Comparison of ENCODE assay signal across 15 cellular contexts in genomic region chr3:129051776-129052400, GRCh38. TPM values are rescaled to one million over a fixed set of nuclear protein-coding genes. Genes with fewer than 3 reads are reported as not detected.
A peak's percentile ranks its signal among the peaks of the same experiment; 100 is the strongest.
DNase-seq lines count a peak whose midpoint lies in the region; ATAC-seq, FAIRE-seq and TF ChIP-seq lines count a peak whose summit lies in the region.
"Had no signal": no experiment of that assay in that cellular context is flagged by ENCODE, and none has a peak within 500 bp of the region (broad histone marks: within the 10 kb centered on the region; RNA-seq: fewer than 3 reads in every experiment).

No MANE protein-coding gene starts in this region.

- no peaks in the 10 kb centered on the region for H3K36me3 ChIP-seq in bronchial epithelial cell (ENCODE audit: control insufficient read depth, insufficient read depth, low read length)
- no peaks in the 10 kb centered on the region for H3K36me3 ChIP-seq in suprapubic skin
- H3K36me3 ChIP-seq in naive thymus-derived CD4-positive, alpha-beta T cell (ENCODE audit: control insufficient read depth in 2 of 3, insufficient read depth in 3 of 3, low read length in 3 of 3), result no peaks in the 10 kb centered on the region
- H3K36me3 ChIP-seq: gastrocnemius medialis, ovary had no signal

- CTCF ChIA-PET in naive thymus-derived CD4-positive, alpha-beta T cell (lab: Charles Lee), result interaction anchor here (0.6 to 5.0 kb wide), 21 partner anchors 10 to 265 kb away, joined by 3 to 76 read pairs (median 5); partner anchors contain the start of gene RAB43

- no peak overlapping the region for H3K4me3 Mint-ChIP-seq in naive thymus-derived CD4-positive, alpha-beta T cell
- H3K4me3 Mint-ChIP-seq: stimulated activated memory B cell treated with anti-CD40 and anti-IgM and Interleukin-4, amounts not matched to agents 10 μg/mL and 1 μg/mL and 100 μg/mL, for 72 hours had no signal

- TF ChIP-seq CTCF in bronchial epithelial cell (IDR thresholded peaks at IDR 0.05; ENCODE audit: insufficient read depth, low read length, severe bottlenecking), result no peak
- no peak for TF ChIP-seq CTCF in suprapubic skin (IDR thresholded peaks at IDR 0.05)

- POLR2A ChIA-PET in naive thymus-derived CD4-positive, alpha-beta T cell (lab: Charles Lee), result interaction anchor here (0.5 to 5.5 kb wide), 11 partner anchors 11 to 264 kb away, joined by 3 to 70 read pairs (median 4); partner anchors contain the start of genes COPG1 and RAB43

- H3K9me3 ChIP-seq in suprapubic skin, result no peaks in the 10 kb centered on the region
- no peaks in the 10 kb centered on the region for H3K9me3 ChIP-seq in naive thymus-derived CD4-positive, alpha-beta T cell (ENCODE audit: control insufficient read depth in 2 of 3, low read length in 3 of 3)
- H3K9me3 ChIP-seq: gastrocnemius medialis, ovary had no signal

- DNase-seq in HT-29 (ENCODE audit: low spot score), result peak; percentile 77
- peak; percentile 14 for DNase-seq in bronchial epithelial cell (ENCODE audit: low read depth)
- peak; percentile 65 for DNase-seq in kidney glomerular epithelial cell (lab: John Stamatoyannopoulos, UW)
- no peak for DNase-seq in suprapubic skin (ENCODE audit: low spot score in 2 of 2)
- DNase-seq in activated T-cell treated with anti-CD3 and anti-CD28 coated beads for 4 hours, result no peak
- DNase-seq in stimulated activated naive CD4-positive, alpha-beta T cell (lab: John Stamatoyannopoulos, UW), result no peak
- DNase-seq in naive thymus-derived CD4-positive, alpha-beta T cell, result no peak
- DNase-seq: activated CD4-positive, alpha-beta T cell treated with anti-CD3 and anti-CD28 coated beads for 4 hours; activated gamma-delta T cell treated with Interleukin-2 at 50 U/mL for 16 hours; cortex of kidney had no signal

- peak overlapping the region; percentile 65 for H3K27ac ChIP-seq in suprapubic skin
- no peak overlapping the region for H3K27ac ChIP-seq in naive thymus-derived CD4-positive, alpha-beta T cell (ENCODE audit: low read depth, low read length)

- peak overlapping the region in 3 of 9 donors; percentile 53 to 65 (median 54) for H3K27ac Mint-ChIP-seq in naive thymus-derived CD4-positive, alpha-beta T cell
- H3K27ac Mint-ChIP-seq: stimulated activated memory B cell treated with anti-CD40 and anti-IgM and Interleukin-4, amounts not matched to agents 10 μg/mL and 1 μg/mL and 100 μg/mL, for 72 hours had no signal

- H3K9me3 Mint-ChIP-seq in naive thymus-derived CD4-positive, alpha-beta T cell, result peaks cover 0 to 7% (median 6%) of the 10 kb centered on the region in 11 donors

- H3K4me1 Mint-ChIP-seq in naive thymus-derived CD4-positive, alpha-beta T cell, result peaks cover 5 to 13% (median 8%) of the 10 kb centered on the region in 7 donors

- peaks cover 0 to 16% (median 0%) of the 10 kb centered on the region in 5 donors for H3K27me3 Mint-ChIP-seq in naive thymus-derived CD4-positive, alpha-beta T cell

- intact Hi-C loops in naive thymus-derived CD4-positive, alpha-beta T cell (cut with micrococcal nuclease), result loop anchor here in 1 of 2 donors (2.0 kb wide), 3 partner anchors 25 to 49 kb away; no protein-coding TSS in a partner anchor

- H3K4me3 ChIP-seq in bronchial epithelial cell (ENCODE audit: low read depth, low read length) (no peak overlapping the region), suprapubic skin (no peak overlapping the region)
- H3K4me3 ChIP-seq in naive thymus-derived CD4-positive, alpha-beta T cell (ENCODE audit: low read length), result no peak overlapping the region
- H3K4me3 ChIP-seq: gastrocnemius medialis, ovary had no signal

- FAIRE-seq in bronchial epithelial cell (lab: Jason Lieb, UNC), result no peak

- peaks cover 22% of the 10 kb centered on the region for H3K4me1 ChIP-seq in suprapubic skin
- H3K4me1 ChIP-seq in naive thymus-derived CD4-positive, alpha-beta T cell (ENCODE audit: control insufficient read depth in 2 of 2, insufficient read depth in 2 of 2, low read length in 2 of 2), result no peaks in the 10 kb centered on the region

- H3K27me3 ChIP-seq in bronchial epithelial cell (ENCODE audit: control insufficient read depth, insufficient read depth, low read length) (no peaks in the 10 kb centered on the region), suprapubic skin (peaks cover 2% of the 10 kb centered on the region)
- H3K27me3 ChIP-seq in naive thymus-derived CD4-positive, alpha-beta T cell (ENCODE audit: control insufficient read depth in 2 of 2, insufficient read depth in 2 of 2, low read length in 2 of 2), result no peaks in the 10 kb centered on the region
- H3K27me3 ChIP-seq: gastrocnemius medialis, ovary had no signal

- no peak for ATAC-seq in HG03097 (IDR thresholded peaks at IDR 0.05; ENCODE audit: low FRiP score, unreplicated experiment)
- ATAC-seq in naive thymus-derived CD4-positive, alpha-beta T cell, result no peak
- ATAC-seq: gastrocnemius medialis; stimulated activated memory B cell treated with anti-CD40 and anti-IgM and Interleukin-4, amounts not matched to agents 10 μg/mL and 1 μg/mL and 100 μg/mL, for 72 hours had no signal

- WGBS in suprapubic skin, result 58% methylated on average over 5 of the region's 5 CpGs

- no peak for TF ChIP-seq POLR2A in suprapubic skin (IDR thresholded peaks at IDR 0.05)

- H3K36me3 Mint-ChIP-seq in naive thymus-derived CD4-positive, alpha-beta T cell, result peaks cover 0 to 6% (median 5%) of the 10 kb centered on the region in 5 donors

- TF ChIP-seq EP300 in suprapubic skin (IDR thresholded peaks at IDR 0.05), result no peak

RNA-seq across cellular contexts. Expression of gene GP9, which starts 8.7 kb away (rescaled TPM):
- not detected in 2 replicates for total RNA-seq in HT-29 (2014; rRNA removed; shearing (Covaris generic))
- total RNA-seq in bronchial epithelial cell (not detected in 2 replicates), suprapubic skin (not detected)
- total RNA-seq in naive thymus-derived CD4-positive, alpha-beta T cell, result 1 to 10 TPM in 1 of 5 experiments, not detected in 4; 2.5 TPM
- not detected for polyA plus RNA-seq in naive thymus-derived CD4-positive, alpha-beta T cell
- total RNA-seq: ovary had no signal
- polyA plus RNA-seq: ovary had no signal

RNA-seq across cellular contexts. Expression of gene EFCC1, which starts 50.8 kb away (rescaled TPM):
- total RNA-seq in HT-29 (2014; rRNA removed; shearing (Covaris generic)), result 0.25 TPM in 1 of 2 replicates, not detected in the other
- total RNA-seq in bronchial epithelial cell, result under 0.01 TPM in 1 of 2 replicates, not detected in the other
- 1 to 10 TPM in 2 of 4 donors, under 1 TPM in 2; 0.76 to 2.5 (median 1.1) TPM for total RNA-seq in suprapubic skin
- under 1 TPM in 4 of 5 experiments, not detected in 1; 0.07 to 0.24 (median 0.18) TPM for total RNA-seq in naive thymus-derived CD4-positive, alpha-beta T cell
- polyA plus RNA-seq in naive thymus-derived CD4-positive, alpha-beta T cell, result under 1 TPM; 0.24 to 0.27 TPM

RNA-seq across cellular contexts. Expression of gene CFAP92, which starts 58.0 kb away (rescaled TPM):
- 0.13 and 0.74 TPM in 2 replicates for total RNA-seq in HT-29 (2014; rRNA removed; shearing (Covaris generic))
- total RNA-seq in bronchial epithelial cell, result under 0.01 and 0.51 TPM in 2 replicates
- total RNA-seq in suprapubic skin, result 1 to 10 TPM in 2 of 4 donors, under 1 TPM in 2; 0.11 to 1.7 (median 0.87) TPM
- total RNA-seq in naive thymus-derived CD4-positive, alpha-beta T cell, result 1 to 10 TPM in 2 of 5 experiments, under 1 TPM in 3; 0.10 to 1.4 (median 0.46) TPM
- polyA plus RNA-seq in naive thymus-derived CD4-positive, alpha-beta T cell, result under 1 TPM; 0.20 to 0.89 TPM
- total RNA-seq: left lobe of liver had no signal

Comparison
In these comparisons a context has a peak if more than half of its experiments do, and no peak if none do; other contexts are left out.
1. DNase-seq: peak in HT-29 (single experiment), bronchial epithelial cell (single experiment) and kidney glomerular epithelial cell (single experiment); none in suprapubic skin (0 of 2), activated T-cell treated with anti-CD3 and anti-CD28 coated beads for 4 hours (single experiment), stimulated activated naive CD4-positive, alpha-beta T cell (0 of 6) and naive thymus-derived CD4-positive, alpha-beta T cell (0 of 9).